In genomic region chr5:61732376-61732775, GRCh38 we compare ENCODE assay signal across 15 cellular contexts.
DNase-seq lines count a peak whose midpoint lies in the region; ATAC-seq, FAIRE-seq and TF ChIP-seq lines count a peak whose summit lies in the region.
"Had no signal": no experiment of that assay in that cellular context is flagged by ENCODE, and none has a peak within 500 bp of the region (broad histone marks: within the 10 kb centered on the region; RNA-seq: fewer than 3 reads in every experiment).

No MANE protein-coding gene starts in this region.

- H3K27ac ChIP-seq in iPS-18a (ENCODE audit: low read length) (no peak overlapping the region), pancreas (peak overlapping the region in 1 of 4 donors; percentile 1), kidney (ENCODE audit: low read depth in 2 of 2, low read length in 2 of 2) (no peak overlapping the region)
- H3K27ac ChIP-seq: parathyroid adenoma had no signal

- TF ChIP-seq CTCF in astrocyte of the cerebellum (IDR thresholded peaks at IDR 0.05; ENCODE audit: low read depth, low read length, missing control alignments): peak; percentile 5
- TF ChIP-seq CTCF in pancreas (IDR thresholded peaks at IDR 0.05): no peak
- TF ChIP-seq CTCF in kidney (IDR thresholded peaks at IDR 0.05; ENCODE audit: borderline replicate concordance, extremely low read depth, insufficient read depth): no peak
- TF ChIP-seq CTCF in GM13976 (IDR thresholded peaks at IDR 0.05; ENCODE audit: borderline replicate concordance, control extremely low read depth, extremely low read depth, insufficient read depth, missing control alignments): no peak

- H3K4me1 ChIP-seq in iPS-18a (ENCODE audit: control insufficient read depth, low read depth, low read length) (peaks cover 17% of the 10 kb centered on the region), pancreas (peaks cover 0 to 4% (median 0%) of the 10 kb centered on the region in 3 donors), kidney (ENCODE audit: control insufficient read depth in 1 of 2, insufficient read depth in 1 of 2, low read depth in 1 of 2, low read length in 2 of 2) (peaks cover 13 to 27% of the 10 kb centered on the region in 2 donors)
- H3K4me1 ChIP-seq: parathyroid adenoma had no signal

- H3K36me3 ChIP-seq in H7 (replicated peaks; ENCODE audit: control insufficient read depth, insufficient read depth, low read length) (no peaks in the 10 kb centered on the region), iPS-18a (ENCODE audit: control insufficient read depth, low read depth, low read length) (no peaks in the 10 kb centered on the region), pancreas (no peaks in the 10 kb centered on the region), kidney (ENCODE audit: control insufficient read depth in 1 of 2, insufficient read depth in 2 of 2, low read length in 2 of 2) (no peaks in the 10 kb centered on the region)

- no peak for FAIRE-seq in pancreas (lab: Jason Lieb, UNC)
- no peak for FAIRE-seq in kidney (lab: Jason Lieb, UNC)

- in situ Hi-C loops in astrocyte of the cerebellum (cut with HindIII; ENCODE audit: low sequenced_read_pairs) (no loop called here), GM13976 (cut with MboI; ENCODE audit: low sequenced_read_pairs, unreplicated experiment) (no loop called here)

- ATAC-seq in pancreas: peak in 3 of 4 donors; percentile 20 to 30 (median 21)

- no peak overlapping the region for H3K9ac ChIP-seq in iPS-18a (ENCODE audit: low read length)
- H3K9ac ChIP-seq in kidney (ENCODE audit: low read length in 2 of 2): no peak overlapping the region
- H3K9ac ChIP-seq: parathyroid adenoma had no signal

- H3K9me3 ChIP-seq in iPS-18a (ENCODE audit: control insufficient read depth, low read depth, low read length) (no peaks in the 10 kb centered on the region), pancreas (no peaks in the 10 kb centered on the region), kidney (ENCODE audit: control insufficient read depth in 1 of 2, low read length in 2 of 2) (no peaks in the 10 kb centered on the region)

- H3K4me3 ChIP-seq in H7 (ENCODE audit: insufficient read depth, low read depth, low read length) (no peak overlapping the region), astrocyte of the cerebellum (ENCODE audit: low read depth, low read length) (peak overlapping the region; percentile 16), iPS-18a (ENCODE audit: low read length) (peak overlapping the region; percentile 39), pancreas (no peak overlapping the region), kidney (ENCODE audit: low read length in 2 of 2) (no peak overlapping the region)

- intact Hi-C loops in pancreas (cut with DNase I) (no loop called here), kidney (cut with DNase I) (no loop called here)

- H3K27me3 ChIP-seq in H7 (ENCODE audit: control insufficient read depth, insufficient read depth, low read length): no peaks in the 10 kb centered on the region; the same call in 1 of the 2 replicates
- peaks cover 32% of the 10 kb centered on the region for H3K27me3 ChIP-seq in iPS-18a (ENCODE audit: control insufficient read depth, insufficient read depth, low read length)
- H3K27me3 ChIP-seq in pancreas: no peaks in the 10 kb centered on the region

- DNase-seq in H7: peak; percentile 26
- DNase-seq in astrocyte of the cerebellum (ENCODE audit: low read depth): no peak
- DNase-seq in pancreas: no peak
- no peak for DNase-seq in kidney
- no peak for DNase-seq in GM13976 (ENCODE audit: low spot score)
- no peak for DNase-seq in GM19238 (ENCODE audit: insufficient read length, low spot score)
- no peak for DNase-seq in MV-4-11 (lab: John Stamatoyannopoulos, UW)
- DNase-seq: activated naive CD4-positive, alpha-beta T cell treated with Interleukin-2 at 50 U/mL for 16 hours; AML-193; Karpas-422; NCI-H1694 treated with DMSO at 0.1 percent for 48 hours; SIG-M5; stimulated activated CD4-positive, alpha-beta T cell treated with anti-CD3 and anti-CD28 coated beads, Interleukin-2, amount 100 ng/mL, for 48 hours had no signal

- WGBS in pancreas, 2 donors: 36 to 47% methylated on average over 12 of the region's 12 CpGs

Comparison
In these comparisons a context has a peak if more than half of its experiments do, and no peak if none do; other contexts are left out.
1. H3K4me3 ChIP-seq: peak in astrocyte of the cerebellum (single experiment) and iPS-18a (single experiment); none in H7 (single experiment), pancreas (0 of 4) and kidney (0 of 2).